Comparison of ENCODE assay signal across 1 cellular context in the genomic region with DNA sequence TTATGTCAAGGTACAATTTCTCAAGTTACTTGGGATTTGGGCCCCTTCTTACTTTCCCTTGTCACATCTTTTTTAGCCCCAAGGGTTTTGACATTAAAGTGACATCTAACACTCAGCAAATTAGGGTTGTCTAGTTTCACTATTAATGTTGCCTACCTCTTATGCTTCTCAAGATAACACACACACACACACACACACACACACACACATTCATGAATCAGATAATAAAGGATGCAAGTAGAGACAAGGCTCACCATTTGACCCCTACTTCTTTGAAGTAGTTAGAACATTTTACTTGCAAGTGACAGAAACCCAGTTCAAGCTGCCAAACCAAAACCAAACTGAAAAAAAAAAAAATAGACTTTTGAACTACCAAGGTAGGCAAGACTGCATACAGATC.
TF ChIP-seq lines count a peak whose summit lies in the region.

No MANE protein-coding gene starts in this region.

TF ChIP-seq in GM23338, 12 proteins besides CTCF, POLR2A, EP300 and RAD21:
- TF ChIP-seq, protein P1, sequence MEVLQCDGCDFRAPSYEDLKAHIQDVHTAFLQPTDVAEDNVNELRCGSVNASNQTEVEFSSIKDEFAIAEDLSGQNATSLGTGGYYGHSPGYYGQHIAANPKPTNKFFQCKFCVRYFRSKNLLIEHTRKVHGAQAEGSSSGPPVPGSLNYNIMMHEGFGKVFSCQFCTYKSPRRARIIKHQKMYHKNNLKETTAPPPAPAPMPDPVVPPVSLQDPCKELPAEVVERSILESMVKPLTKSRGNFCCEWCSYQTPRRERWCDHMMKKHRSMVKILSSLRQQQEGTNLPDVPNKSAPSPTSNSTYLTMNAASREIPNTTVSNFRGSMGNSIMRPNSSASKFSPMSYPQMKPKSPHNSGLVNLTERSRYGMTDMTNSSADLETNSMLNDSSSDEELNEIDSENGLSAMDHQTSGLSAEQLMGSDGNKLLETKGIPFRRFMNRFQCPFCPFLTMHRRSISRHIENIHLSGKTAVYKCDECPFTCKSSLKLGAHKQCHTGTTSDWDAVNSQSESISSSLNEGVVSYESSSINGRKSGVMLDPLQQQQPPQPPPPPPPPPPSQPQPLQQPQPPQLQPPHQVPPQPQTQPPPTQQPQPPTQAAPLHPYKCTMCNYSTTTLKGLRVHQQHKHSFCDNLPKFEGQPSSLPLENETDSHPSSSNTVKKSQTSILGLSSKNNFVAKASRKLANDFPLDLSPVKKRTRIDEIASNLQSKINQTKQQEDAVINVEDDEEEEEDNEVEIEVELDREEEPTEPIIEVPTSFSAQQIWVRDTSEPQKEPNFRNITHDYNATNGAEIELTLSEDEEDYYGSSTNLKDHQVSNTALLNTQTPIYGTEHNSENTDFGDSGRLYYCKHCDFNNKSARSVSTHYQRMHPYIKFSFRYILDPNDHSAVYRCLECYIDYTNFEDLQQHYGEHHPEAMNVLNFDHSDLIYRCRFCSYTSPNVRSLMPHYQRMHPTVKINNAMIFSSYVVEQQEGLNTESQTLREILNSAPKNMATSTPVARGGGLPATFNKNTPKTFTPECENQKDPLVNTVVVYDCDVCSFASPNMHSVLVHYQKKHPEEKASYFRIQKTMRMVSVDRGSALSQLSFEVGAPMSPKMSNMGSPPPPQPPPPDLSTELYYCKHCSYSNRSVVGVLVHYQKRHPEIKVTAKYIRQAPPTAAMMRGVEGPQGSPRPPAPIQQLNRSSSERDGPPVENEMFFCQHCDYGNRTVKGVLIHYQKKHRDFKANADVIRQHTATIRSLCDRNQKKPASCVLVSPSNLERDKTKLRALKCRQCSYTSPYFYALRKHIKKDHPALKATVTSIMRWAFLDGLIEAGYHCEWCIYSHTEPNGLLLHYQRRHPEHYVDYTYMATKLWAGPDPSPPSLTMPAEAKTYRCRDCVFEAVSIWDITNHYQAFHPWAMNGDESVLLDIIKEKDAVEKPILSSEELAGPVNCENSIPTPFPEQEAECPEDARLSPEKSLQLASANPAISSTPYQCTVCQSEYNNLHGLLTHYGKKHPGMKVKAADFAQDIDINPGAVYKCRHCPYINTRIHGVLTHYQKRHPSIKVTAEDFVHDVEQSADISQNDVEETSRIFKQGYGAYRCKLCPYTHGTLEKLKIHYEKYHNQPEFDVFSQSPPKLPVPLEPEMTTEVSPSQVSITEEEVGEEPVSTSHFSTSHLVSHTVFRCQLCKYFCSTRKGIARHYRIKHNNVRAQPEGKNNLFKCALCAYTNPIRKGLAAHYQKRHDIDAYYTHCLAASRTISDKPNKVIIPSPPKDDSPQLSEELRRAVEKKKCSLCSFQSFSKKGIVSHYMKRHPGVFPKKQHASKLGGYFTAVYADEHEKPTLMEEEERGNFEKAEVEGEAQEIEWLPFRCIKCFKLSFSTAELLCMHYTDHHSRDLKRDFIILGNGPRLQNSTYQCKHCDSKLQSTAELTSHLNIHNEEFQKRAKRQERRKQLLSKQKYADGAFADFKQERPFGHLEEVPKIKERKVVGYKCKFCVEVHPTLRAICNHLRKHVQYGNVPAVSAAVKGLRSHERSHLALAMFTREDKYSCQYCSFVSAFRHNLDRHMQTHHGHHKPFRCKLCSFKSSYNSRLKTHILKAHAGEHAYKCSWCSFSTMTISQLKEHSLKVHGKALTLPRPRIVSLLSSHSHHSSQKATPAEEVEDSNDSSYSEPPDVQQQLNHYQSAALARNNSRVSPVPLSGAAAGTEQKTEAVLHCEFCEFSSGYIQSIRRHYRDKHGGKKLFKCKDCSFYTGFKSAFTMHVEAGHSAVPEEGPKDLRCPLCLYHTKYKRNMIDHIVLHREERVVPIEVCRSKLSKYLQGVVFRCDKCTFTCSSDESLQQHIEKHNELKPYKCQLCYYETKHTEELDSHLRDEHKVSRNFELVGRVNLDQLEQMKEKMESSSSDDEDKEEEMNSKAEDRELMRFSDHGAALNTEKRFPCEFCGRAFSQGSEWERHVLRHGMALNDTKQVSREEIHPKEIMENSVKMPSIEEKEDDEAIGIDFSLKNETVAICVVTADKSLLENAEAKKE (CRISPR knock-in tag; IDR thresholded peaks at IDR 0.05): no peak
- TF ChIP-seq, protein P2, sequence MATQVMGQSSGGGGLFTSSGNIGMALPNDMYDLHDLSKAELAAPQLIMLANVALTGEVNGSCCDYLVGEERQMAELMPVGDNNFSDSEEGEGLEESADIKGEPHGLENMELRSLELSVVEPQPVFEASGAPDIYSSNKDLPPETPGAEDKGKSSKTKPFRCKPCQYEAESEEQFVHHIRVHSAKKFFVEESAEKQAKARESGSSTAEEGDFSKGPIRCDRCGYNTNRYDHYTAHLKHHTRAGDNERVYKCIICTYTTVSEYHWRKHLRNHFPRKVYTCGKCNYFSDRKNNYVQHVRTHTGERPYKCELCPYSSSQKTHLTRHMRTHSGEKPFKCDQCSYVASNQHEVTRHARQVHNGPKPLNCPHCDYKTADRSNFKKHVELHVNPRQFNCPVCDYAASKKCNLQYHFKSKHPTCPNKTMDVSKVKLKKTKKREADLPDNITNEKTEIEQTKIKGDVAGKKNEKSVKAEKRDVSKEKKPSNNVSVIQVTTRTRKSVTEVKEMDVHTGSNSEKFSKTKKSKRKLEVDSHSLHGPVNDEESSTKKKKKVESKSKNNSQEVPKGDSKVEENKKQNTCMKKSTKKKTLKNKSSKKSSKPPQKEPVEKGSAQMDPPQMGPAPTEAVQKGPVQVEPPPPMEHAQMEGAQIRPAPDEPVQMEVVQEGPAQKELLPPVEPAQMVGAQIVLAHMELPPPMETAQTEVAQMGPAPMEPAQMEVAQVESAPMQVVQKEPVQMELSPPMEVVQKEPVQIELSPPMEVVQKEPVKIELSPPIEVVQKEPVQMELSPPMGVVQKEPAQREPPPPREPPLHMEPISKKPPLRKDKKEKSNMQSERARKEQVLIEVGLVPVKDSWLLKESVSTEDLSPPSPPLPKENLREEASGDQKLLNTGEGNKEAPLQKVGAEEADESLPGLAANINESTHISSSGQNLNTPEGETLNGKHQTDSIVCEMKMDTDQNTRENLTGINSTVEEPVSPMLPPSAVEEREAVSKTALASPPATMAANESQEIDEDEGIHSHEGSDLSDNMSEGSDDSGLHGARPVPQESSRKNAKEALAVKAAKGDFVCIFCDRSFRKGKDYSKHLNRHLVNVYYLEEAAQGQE (IDR thresholded peaks at IDR 0.05; ENCODE audit: unreplicated experiment): no peak
- TF ChIP-seq ZNF331 (CRISPR knock-in tag; IDR thresholded peaks at IDR 0.05; ENCODE audit: low read depth): no peak
- TF ChIP-seq NANOG (IDR thresholded peaks at IDR 0.05; ENCODE audit: borderline replicate concordance): no peak
- no peak for TF ChIP-seq EZH2phosphoT487 (IDR thresholded peaks at IDR 0.05; ENCODE audit: unreplicated experiment)
- TF ChIP-seq POLR2AphosphoS5 (IDR thresholded peaks at IDR 0.05; ENCODE audit: low read depth): no peak
- no peak for TF ChIP-seq STAT1 (IDR thresholded peaks at IDR 0.05; ENCODE audit: unreplicated experiment)
- TF ChIP-seq, protein P3, sequence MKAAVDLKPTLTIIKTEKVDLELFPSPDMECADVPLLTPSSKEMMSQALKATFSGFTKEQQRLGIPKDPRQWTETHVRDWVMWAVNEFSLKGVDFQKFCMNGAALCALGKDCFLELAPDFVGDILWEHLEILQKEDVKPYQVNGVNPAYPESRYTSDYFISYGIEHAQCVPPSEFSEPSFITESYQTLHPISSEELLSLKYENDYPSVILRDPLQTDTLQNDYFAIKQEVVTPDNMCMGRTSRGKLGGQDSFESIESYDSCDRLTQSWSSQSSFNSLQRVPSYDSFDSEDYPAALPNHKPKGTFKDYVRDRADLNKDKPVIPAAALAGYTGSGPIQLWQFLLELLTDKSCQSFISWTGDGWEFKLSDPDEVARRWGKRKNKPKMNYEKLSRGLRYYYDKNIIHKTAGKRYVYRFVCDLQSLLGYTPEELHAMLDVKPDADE (IDR thresholded peaks at IDR 0.05): no peak
- TF ChIP-seq JUNB (IDR thresholded peaks at IDR 0.05; ENCODE audit: unreplicated experiment): no peak
- TF ChIP-seq EZH2 (IDR thresholded peaks at IDR 0.05; ENCODE audit: low read depth, unreplicated experiment): no peak
- TF ChIP-seq CREB1 (CRISPR knock-in tag; IDR thresholded peaks at IDR 0.05; ENCODE audit: low read depth): no peak
- no peak for TF ChIP-seq ZNF114 (CRISPR knock-in tag; IDR thresholded peaks at IDR 0.05)
